Comparison of ENCODE assay signal across 15 cellular contexts in the genomic region with DNA sequence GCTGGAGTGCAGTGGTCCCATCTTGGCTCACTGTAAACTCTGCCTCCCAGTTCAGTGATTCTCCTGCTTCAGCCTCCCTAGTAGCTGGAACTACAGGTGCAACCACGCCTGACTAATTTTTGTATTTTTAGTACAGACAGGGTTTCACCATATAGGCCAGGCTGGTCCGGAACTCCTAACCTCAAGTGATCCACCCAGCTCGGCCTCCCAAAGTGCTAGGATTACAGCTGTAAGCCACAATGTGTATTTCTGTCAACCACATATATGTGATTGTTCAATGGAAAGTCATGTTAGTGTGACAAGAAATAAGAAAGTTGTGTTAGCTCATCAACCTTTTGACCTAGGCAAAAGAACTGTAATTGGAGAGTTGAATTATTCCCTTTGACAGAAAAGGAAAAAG.
"Had no signal": no experiment of that assay in that cellular context is flagged by ENCODE, and none has a peak within 500 bp of the region (broad histone marks: within the 10 kb centered on the region; RNA-seq: fewer than 3 reads in every experiment).

No MANE protein-coding gene starts in this region.

- ATAC-seq: activated CD8-positive, alpha-beta T cell treated with anti-CD3 and anti-CD28 coated beads for 36 hours; mucosa of descending colon; naive thymus-derived CD8-positive, alpha-beta T cell; stimulated activated memory B cell treated with anti-CD40 and anti-IgM and Interleukin-4, amounts not matched to agents 10 μg/mL and 1 μg/mL and 100 μg/mL, for 72 hours had no signal

- H3K4me1 ChIP-seq: colonic mucosa, left ventricle myocardium inferior had no signal

- H3K4me3 ChIP-seq: colonic mucosa, left ventricle myocardium inferior, mucosa of descending colon had no signal

- H3K27me3 ChIP-seq: colonic mucosa had no signal

- H3K9me3 ChIP-seq: colonic mucosa, left ventricle myocardium inferior, mucosa of descending colon had no signal

- H3K36me3 ChIP-seq: colonic mucosa, left ventricle myocardium inferior had no signal

- DNase-seq: activated CD4-positive, alpha-beta T cell treated with anti-CD3 and anti-CD28 coated beads for 4 hours; activated CD8-positive, alpha-beta T cell treated with anti-CD3 and anti-CD28 coated beads for 36 hours; activated gamma-delta T cell treated with Interleukin-2 at 50 U/mL for 16 hours; activated naive CD8-positive, alpha-beta T cell treated with anti-CD3 and anti-CD28 coated beads for 36 hours; activated T-cell treated with anti-CD3 and anti-CD28 coated beads, Interleukin-2, amount 50 U/mL, for 48 hours; amygdala; central memory CD4-positive, alpha-beta T cell; colonic mucosa; islet precursor cell; left ventricle myocardium inferior; mucosa of descending colon; naive thymus-derived CD8-positive, alpha-beta T cell; retina; stimulated activated CD4-positive, alpha-beta T cell treated with anti-CD3 and anti-CD28 coated beads, Interleukin-2, amount 100 ng/mL, for 48 hours had no signal

- H3K27ac ChIP-seq: colonic mucosa, left ventricle myocardium inferior had no signal
